In the genomic region with DNA sequence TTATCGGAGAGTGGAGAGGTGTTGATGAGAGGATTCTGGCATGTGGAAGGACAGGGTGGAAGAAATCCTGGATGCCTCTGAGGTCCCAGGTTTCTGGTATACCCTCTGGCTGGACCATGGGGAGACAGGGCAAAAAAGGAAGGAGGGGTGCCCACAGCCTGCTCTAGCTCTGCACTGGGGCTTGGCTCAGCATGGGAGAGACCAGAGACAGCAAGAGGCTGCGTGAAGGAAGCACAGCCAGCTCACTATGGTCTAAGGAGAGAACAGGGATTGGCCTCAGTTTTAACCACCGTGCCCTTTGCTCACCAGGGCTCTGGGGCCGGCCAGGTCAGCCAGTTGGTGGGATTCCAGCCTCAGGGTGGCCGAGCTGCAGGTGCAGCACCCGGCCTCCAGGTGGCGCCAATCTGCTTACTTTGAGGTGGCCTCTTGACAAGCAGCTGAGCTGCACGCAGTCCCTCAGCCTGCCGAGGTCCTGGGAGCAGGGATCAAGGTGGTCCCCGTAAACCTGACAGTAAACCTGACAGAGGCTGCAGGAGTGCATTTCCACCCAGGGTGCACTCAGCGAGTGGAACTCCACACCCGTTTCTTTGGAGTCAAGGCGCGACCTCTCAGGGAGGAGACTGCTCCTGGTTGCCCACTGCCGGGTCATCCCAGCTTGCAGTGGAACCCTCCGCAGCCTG, we compare ENCODE assay signal across 1 cellular context.
A peak's percentile ranks its signal among the peaks of the same experiment; 100 is the strongest.
TF ChIP-seq lines count a peak whose summit lies in the region.

No MANE protein-coding gene starts in this region.

TF ChIP-seq in HepG2, 621 proteins besides CTCF, POLR2A, EP300 and RAD21 (continued from another document):
- peak; percentile 60; the same call in 1 of the 2 replicates for TF ChIP-seq GLI4 (CRISPR knock-in tag; IDR thresholded peaks at IDR 0.05; ENCODE audit: borderline replicate concordance)
- no peak for TF ChIP-seq MATR3 (CRISPR knock-in tag; IDR thresholded peaks at IDR 0.05)
- peak; percentile 79; the same call in 1 of the 2 replicates for TF ChIP-seq SRY (CRISPR knock-in tag; IDR thresholded peaks at IDR 0.05)
- TF ChIP-seq, protein P1, sequence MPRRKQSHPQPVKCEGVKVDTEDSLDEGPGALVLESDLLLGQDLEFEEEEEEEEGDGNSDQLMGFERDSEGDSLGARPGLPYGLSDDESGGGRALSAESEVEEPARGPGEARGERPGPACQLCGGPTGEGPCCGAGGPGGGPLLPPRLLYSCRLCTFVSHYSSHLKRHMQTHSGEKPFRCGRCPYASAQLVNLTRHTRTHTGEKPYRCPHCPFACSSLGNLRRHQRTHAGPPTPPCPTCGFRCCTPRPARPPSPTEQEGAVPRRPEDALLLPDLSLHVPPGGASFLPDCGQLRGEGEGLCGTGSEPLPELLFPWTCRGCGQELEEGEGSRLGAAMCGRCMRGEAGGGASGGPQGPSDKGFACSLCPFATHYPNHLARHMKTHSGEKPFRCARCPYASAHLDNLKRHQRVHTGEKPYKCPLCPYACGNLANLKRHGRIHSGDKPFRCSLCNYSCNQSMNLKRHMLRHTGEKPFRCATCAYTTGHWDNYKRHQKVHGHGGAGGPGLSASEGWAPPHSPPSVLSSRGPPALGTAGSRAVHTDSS (CRISPR knock-in tag; conservative IDR thresholded peaks at IDR 0.05), result no peak
- TF ChIP-seq ZKSCAN5 (CRISPR knock-in tag; IDR thresholded peaks at IDR 0.05), result no peak
- no peak; the same call in 1 of the 2 replicates for TF ChIP-seq ADNP (CRISPR knock-in tag; IDR thresholded peaks at IDR 0.05)
- TF ChIP-seq ZNF557 (CRISPR knock-in tag; IDR thresholded peaks at IDR 0.05), result 0 out of 2 replicates have a peak, but pooled peaks have one; percentile 65
- TF ChIP-seq, protein P2, sequence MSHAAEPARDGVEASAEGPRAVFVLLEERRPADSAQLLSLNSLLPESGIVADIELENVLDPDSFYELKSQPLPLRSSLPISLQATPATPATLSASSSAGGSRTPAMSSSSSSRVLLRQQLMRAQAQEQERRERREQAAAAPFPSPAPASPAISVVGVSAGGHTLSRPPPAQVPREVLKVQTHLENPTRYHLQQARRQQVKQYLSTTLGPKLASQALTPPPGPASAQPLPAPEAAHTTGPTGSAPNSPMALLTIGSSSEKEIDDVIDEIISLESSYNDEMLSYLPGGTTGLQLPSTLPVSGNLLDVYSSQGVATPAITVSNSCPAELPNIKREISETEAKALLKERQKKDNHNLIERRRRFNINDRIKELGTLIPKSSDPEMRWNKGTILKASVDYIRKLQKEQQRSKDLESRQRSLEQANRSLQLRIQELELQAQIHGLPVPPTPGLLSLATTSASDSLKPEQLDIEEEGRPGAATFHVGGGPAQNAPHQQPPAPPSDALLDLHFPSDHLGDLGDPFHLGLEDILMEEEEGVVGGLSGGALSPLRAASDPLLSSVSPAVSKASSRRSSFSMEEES (CRISPR knock-in tag; IDR thresholded peaks at IDR 0.05), result 0 out of 2 replicates have a peak, but pooled peaks have one; percentile 51
- TF ChIP-seq HOXA7 (CRISPR knock-in tag; IDR thresholded peaks at IDR 0.05), result no peak
- TF ChIP-seq HMGA1 (CRISPR knock-in tag; conservative IDR thresholded peaks at IDR 0.05), result no peak
- 0 out of 2 replicates have a peak, but pooled peaks have one; percentile 57 for TF ChIP-seq ZNF563 (CRISPR knock-in tag; IDR thresholded peaks at IDR 0.05)
- TF ChIP-seq, protein P3, sequence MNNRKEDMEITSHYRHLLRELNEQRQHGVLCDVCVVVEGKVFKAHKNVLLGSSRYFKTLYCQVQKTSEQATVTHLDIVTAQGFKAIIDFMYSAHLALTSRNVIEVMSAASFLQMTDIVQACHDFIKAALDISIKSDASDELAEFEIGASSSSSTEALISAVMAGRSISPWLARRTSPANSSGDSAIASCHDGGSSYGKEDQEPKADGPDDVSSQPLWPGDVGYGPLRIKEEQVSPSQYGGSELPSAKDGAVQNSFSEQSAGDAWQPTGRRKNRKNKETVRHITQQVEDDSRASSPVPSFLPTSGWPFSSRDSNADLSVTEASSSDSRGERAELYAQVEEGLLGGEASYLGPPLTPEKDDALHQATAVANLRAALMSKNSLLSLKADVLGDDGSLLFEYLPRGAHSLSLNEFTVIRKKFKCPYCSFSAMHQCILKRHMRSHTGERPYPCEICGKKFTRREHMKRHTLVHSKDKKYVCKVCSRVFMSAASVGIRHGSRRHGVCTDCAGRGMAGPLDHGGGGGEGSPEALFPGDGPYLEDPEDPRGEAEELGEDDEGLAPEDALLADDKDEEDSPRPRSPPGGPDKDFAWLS (CRISPR knock-in tag; IDR thresholded peaks at IDR 0.05; ENCODE audit: borderline replicate concordance), result no peak
- no peak for TF ChIP-seq ZNF782 (CRISPR knock-in tag; IDR thresholded peaks at IDR 0.05; ENCODE audit: borderline replicate concordance)
- TF ChIP-seq, protein P4, sequence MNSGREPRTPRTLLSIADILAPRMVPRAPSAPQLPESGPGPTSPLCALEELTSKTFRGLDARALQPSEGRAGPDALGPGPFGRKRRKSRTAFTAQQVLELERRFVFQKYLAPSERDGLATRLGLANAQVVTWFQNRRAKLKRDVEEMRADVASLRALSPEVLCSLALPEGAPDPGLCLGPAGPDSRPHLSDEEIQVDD (CRISPR knock-in tag; IDR thresholded peaks at IDR 0.05; ENCODE audit: borderline replicate concordance), result peak; percentile 54; the same call in 1 of the 2 replicates
- TF ChIP-seq NPAS2 (CRISPR knock-in tag; IDR thresholded peaks at IDR 0.05; ENCODE audit: borderline replicate concordance), result no peak
- TF ChIP-seq ZNF550 (CRISPR knock-in tag; IDR thresholded peaks at IDR 0.05; ENCODE audit: borderline replicate concordance), result no peak
- 0 out of 2 replicates have a peak, but pooled peaks have one; percentile 66 for TF ChIP-seq ZNF567 (CRISPR knock-in tag; IDR thresholded peaks at IDR 0.05; ENCODE audit: borderline replicate concordance)
- TF ChIP-seq, protein P5, sequence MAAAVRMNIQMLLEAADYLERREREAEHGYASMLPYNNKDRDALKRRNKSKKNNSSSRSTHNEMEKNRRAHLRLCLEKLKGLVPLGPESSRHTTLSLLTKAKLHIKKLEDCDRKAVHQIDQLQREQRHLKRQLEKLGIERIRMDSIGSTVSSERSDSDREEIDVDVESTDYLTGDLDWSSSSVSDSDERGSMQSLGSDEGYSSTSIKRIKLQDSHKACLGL (CRISPR knock-in tag; IDR thresholded peaks at IDR 0.05), result peak; percentile 61; the same call in 1 of the 2 replicates
- TF ChIP-seq ZNF225 (CRISPR knock-in tag; IDR thresholded peaks at IDR 0.05), result 0 out of 2 replicates have a peak, but pooled peaks have one; percentile 23
- TF ChIP-seq, protein P6, sequence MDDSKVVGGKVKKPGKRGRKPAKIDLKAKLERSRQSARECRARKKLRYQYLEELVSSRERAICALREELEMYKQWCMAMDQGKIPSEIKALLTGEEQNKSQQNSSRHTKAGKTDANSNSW (CRISPR knock-in tag; IDR thresholded peaks at IDR 0.05; ENCODE audit: borderline replicate concordance), result no peak; the same call in 1 of the 2 replicates
- TF ChIP-seq ZMYM3 (CRISPR knock-in tag; IDR thresholded peaks at IDR 0.05), result peak; percentile 80
- TF ChIP-seq HNRNPLL (IDR thresholded peaks at IDR 0.05; ENCODE audit: low read depth, low read length, poor library complexity, severe bottlenecking), result no peak
- no peak for TF ChIP-seq ZC3H13 (CRISPR knock-in tag; IDR thresholded peaks at IDR 0.05)
- TF ChIP-seq, protein P7, sequence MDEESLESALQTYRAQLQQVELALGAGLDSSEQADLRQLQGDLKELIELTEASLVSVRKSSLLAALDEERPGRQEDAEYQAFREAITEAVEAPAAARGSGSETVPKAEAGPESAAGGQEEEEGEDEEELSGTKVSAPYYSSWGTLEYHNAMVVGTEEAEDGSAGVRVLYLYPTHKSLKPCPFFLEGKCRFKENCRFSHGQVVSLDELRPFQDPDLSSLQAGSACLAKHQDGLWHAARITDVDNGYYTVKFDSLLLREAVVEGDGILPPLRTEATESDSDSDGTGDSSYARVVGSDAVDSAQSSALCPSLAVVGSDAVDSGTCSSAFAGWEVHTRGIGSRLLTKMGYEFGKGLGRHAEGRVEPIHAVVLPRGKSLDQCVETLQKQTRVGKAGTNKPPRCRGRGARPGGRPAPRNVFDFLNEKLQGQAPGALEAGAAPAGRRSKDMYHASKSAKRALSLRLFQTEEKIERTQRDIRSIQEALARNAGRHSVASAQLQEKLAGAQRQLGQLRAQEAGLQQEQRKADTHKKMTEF (CRISPR knock-in tag; IDR thresholded peaks at IDR 0.05), result peak; percentile 42; the same call in 1 of the 2 replicates
- TF ChIP-seq ZNF547 (CRISPR knock-in tag; IDR thresholded peaks at IDR 0.05), result peak; percentile 49; the same call in 1 of the 2 replicates
- no peak for TF ChIP-seq FIP1L1 (IDR thresholded peaks at IDR 0.05; ENCODE audit: borderline replicate concordance, insufficient read depth, low read depth, low read length)
- peak; percentile 72 for TF ChIP-seq ERF (CRISPR knock-in tag; IDR thresholded peaks at IDR 0.05)
- TF ChIP-seq ARHGAP35 (CRISPR knock-in tag; IDR thresholded peaks at IDR 0.05; ENCODE audit: borderline replicate concordance), result peak; percentile 58; the same call in 1 of the 2 replicates
- TF ChIP-seq, protein P8, sequence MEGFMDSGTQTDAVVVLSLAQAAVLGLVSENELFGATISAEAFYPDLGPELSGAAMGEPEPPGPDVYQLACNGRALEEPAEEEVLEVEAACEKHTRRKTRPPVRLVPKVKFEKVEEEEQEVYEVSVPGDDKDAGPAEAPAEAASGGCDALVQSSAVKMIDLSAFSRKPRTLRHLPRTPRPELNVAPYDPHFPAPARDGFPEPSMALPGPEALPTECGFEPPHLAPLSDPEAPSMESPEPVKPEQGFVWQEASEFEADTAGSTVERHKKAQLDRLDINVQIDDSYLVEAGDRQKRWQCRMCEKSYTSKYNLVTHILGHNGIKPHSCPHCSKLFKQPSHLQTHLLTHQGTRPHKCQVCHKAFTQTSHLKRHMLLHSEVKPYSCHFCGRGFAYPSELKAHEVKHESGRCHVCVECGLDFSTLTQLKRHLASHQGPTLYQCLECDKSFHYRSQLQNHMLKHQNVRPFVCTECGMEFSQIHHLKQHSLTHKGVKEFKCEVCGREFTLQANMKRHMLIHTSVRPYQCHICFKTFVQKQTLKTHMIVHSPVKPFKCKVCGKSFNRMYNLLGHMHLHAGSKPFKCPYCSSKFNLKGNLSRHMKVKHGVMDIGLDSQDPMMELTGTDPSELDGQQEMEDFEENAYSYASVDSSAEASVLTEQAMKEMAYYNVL (CRISPR knock-in tag; IDR thresholded peaks at IDR 0.05; ENCODE audit: borderline replicate concordance), result no peak
- TF ChIP-seq, protein P9, sequence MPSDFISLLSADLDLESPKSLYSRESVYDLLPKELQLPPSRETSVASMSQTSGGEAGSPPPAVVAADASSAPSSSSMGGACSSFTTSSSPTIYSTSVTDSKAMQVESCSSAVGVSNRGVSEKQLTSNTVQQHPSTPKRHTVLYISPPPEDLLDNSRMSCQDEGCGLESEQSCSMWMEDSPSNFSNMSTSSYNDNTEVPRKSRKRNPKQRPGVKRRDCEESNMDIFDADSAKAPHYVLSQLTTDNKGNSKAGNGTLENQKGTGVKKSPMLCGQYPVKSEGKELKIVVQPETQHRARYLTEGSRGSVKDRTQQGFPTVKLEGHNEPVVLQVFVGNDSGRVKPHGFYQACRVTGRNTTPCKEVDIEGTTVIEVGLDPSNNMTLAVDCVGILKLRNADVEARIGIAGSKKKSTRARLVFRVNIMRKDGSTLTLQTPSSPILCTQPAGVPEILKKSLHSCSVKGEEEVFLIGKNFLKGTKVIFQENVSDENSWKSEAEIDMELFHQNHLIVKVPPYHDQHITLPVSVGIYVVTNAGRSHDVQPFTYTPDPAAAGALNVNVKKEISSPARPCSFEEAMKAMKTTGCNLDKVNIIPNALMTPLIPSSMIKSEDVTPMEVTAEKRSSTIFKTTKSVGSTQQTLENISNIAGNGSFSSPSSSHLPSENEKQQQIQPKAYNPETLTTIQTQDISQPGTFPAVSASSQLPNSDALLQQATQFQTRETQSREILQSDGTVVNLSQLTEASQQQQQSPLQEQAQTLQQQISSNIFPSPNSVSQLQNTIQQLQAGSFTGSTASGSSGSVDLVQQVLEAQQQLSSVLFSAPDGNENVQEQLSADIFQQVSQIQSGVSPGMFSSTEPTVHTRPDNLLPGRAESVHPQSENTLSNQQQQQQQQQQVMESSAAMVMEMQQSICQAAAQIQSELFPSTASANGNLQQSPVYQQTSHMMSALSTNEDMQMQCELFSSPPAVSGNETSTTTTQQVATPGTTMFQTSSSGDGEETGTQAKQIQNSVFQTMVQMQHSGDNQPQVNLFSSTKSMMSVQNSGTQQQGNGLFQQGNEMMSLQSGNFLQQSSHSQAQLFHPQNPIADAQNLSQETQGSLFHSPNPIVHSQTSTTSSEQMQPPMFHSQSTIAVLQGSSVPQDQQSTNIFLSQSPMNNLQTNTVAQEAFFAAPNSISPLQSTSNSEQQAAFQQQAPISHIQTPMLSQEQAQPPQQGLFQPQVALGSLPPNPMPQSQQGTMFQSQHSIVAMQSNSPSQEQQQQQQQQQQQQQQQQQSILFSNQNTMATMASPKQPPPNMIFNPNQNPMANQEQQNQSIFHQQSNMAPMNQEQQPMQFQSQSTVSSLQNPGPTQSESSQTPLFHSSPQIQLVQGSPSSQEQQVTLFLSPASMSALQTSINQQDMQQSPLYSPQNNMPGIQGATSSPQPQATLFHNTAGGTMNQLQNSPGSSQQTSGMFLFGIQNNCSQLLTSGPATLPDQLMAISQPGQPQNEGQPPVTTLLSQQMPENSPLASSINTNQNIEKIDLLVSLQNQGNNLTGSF (CRISPR knock-in tag; IDR thresholded peaks at IDR 0.05), result peak; percentile 84; the same call in 1 of the 2 replicates
- TF ChIP-seq, protein P10, sequence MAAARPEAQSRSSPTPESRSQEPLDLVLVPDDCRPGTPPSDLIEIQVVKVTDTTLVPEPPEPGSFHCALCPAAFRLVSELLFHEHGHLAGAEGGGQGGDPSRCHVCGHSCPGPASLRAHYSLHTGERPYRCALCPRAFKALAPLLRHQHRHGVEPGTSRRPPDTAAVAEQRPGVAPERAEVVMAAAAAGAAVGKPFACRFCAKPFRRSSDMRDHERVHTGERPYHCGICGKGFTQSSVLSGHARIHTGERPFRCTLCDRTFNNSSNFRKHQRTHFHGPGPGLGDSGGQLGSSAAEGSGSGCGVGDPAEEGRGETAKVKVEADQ (CRISPR knock-in tag; IDR thresholded peaks at IDR 0.05; ENCODE audit: borderline replicate concordance), result 0 out of 2 replicates have a peak, but pooled peaks have one; percentile 57
